35 cellular contexts compared by ENCODE assay signal in genomic region chr4:20997886-20998285, GRCh38.
"Had no signal": no experiment of that assay in that cellular context is flagged by ENCODE, and none has a peak within 500 bp of the region (broad histone marks: within the 10 kb centered on the region; RNA-seq: fewer than 3 reads in every experiment).

No MANE protein-coding gene starts in this region.

- H3K27me3 ChIP-seq: MG63 had no signal

- DNase-seq: Karpas-422, Kasumi-1, KBM-7, KG1, MG63, MM.1S, MV-4-11, NCI-H1048, NCI-H1092, NCI-H1092 treated with DMSO at 0.1 percent for 48 hours, NCI-H1105, NCI-H1417, NCI-H1417 treated with DMSO at 0.1 percent for 48 hours, NCI-H1436, NCI-H1436 treated with DMSO at 0.1 percent for 48 hours, NCI-H146, NCI-H1694, NCI-H1694 treated with DMSO at 0.1 percent for 48 hours, NCI-H187, NCI-H187 treated with DMSO at 0.1 percent for 48 hours, NCI-H1930, NCI-H2029, NCI-H2029 treated with DMSO at 0.1 percent for 48 hours, NCI-H2081, NCI-H2081 treated with DMSO at 0.1 percent for 48 hours, NCI-H2107, NCI-H2171, NCI-H2171 treated with DMSO at 0.1 percent for 48 hours, NCI-H2227 treated with DMSO at 0.1 percent for 48 hours, NCI-H226, NCI-H345, NCI-H446, NCI-H446 treated with DMSO at 0.1 percent for 48 hours, NCI-H510A had no signal

- H3K4me2 ChIP-seq: KMS-11 had no signal

- H3K27ac ChIP-seq: KMS-11 had no signal

- H3K36me3 ChIP-seq: MG63 had no signal

- H3K9me3 ChIP-seq: MG63 had no signal

- H3K9ac ChIP-seq: KMS-11 had no signal

- H3K4me3 ChIP-seq: MG63 had no signal
